ENCODE assay signal across 8 cellular contexts in the genomic region with DNA sequence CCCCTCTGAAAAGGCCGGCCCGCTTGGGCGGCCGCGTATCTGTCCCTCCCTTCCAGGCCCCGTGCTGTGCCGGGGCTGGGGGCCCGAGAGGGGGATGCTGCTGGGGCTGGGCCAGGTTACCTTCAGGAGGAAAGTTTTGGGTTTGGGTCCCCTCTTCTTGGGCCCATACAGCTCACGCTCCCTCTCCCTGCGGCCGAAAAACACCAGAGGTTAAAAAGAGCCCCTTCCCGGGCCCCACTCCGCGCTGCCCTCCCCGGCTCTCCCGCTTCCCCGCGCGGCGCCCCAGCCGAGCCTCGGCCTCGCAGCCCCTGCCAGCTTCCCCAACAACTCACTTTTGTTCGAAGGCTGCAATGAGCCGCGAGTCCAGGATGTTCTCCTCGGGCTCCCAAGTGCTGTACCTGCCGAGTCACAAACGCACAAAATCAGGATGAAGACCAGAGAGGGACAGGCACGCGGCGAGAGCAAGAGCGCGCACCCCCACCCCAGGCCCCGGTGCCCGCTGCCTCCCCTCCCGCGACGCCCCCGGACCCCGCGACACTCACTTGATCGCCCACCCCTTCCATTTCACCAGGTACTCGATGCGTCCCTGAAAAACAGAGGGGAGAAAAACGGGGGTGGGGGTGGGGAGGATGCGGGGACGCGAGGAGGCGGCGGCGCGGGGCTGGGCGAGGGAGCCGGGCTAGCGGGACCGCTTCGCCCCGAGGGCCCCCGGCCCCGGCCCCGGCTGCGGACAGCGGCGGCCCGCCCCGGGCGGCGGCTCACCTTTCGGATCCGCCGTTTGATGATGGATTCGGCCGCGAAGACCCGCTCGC. TPM values are rescaled to one million over a fixed set of nuclear protein-coding genes. Genes with fewer than 3 reads are reported as not detected.
A peak's percentile ranks its signal among the peaks of the same experiment; 100 is the strongest.
DNase-seq lines count a peak whose midpoint lies in the region; ATAC-seq, FAIRE-seq and TF ChIP-seq lines count a peak whose summit lies in the region.

No MANE protein-coding gene starts in this region.

- peak overlapping the region; percentile 84 for H3K27ac ChIP-seq in ascending aorta
- H3K27ac ChIP-seq in iPS DF 6.9 (ENCODE audit: low read length): no peak overlapping the region

- DNase-seq in AG20443 (ENCODE audit: low spot score) (peak; percentile 29), NB4 (ENCODE audit: low read depth) (peak; percentile 41), ascending aorta (ENCODE audit: low spot score in 2 of 2) (peak in 1 of 2 donors; percentile 65), iPS DF 6.9 (ENCODE audit: low read depth, low spot score) (no peak), skeletal muscle cell (ENCODE audit: low read depth) (no peak), frontal cortex (ENCODE audit: low spot score in 2 of 2) (no peak), HT-29 (ENCODE audit: low spot score) (no peak)

- H3K4me3 ChIP-seq in NB4 (ENCODE audit: low read depth, low read length): peak overlapping the region; percentile 66
- H3K4me3 ChIP-seq in ascending aorta: peak overlapping the region; percentile 69 to 70
- H3K4me3 ChIP-seq in iPS DF 6.9 (ENCODE audit: low read length): peak overlapping the region; percentile 90; the same call in 1 of the 2 replicates
- H3K4me3 ChIP-seq in skeletal muscle cell (ENCODE audit: low read depth, low read length): peak overlapping the region; percentile 69

- intact Hi-C loops in ascending aorta (cut with DNase I): loop anchor here (1.0 to 10.0 kb wide), 5 partner anchors 10 to 446 kb away; partner anchors contain the start of genes APOBEC3B, CBX7 and RPL3

- H3K36me3 ChIP-seq in ascending aorta: peaks cover 9 to 20% of the 10 kb centered on the region in 2 donors
- H3K36me3 ChIP-seq in iPS DF 6.9 (ENCODE audit: control insufficient read depth, insufficient read depth, low read length): peaks cover 9% of the 10 kb centered on the region; the same call in 1 of the 2 replicates

- no peak for FAIRE-seq in frontal cortex (lab: Jason Lieb, UNC)

- TF ChIP-seq CTCF in NB4 (IDR thresholded peaks at IDR 0.05; ENCODE audit: low read depth, low read length) (no peak), ascending aorta (IDR thresholded peaks at IDR 0.05) (no peak)

- H3K27me3 ChIP-seq in ascending aorta (no peaks in the 10 kb centered on the region), iPS DF 6.9 (ENCODE audit: control insufficient read depth, insufficient read depth, low read length) (no peaks in the 10 kb centered on the region)

- WGBS in iPS DF 6.9 (ENCODE audit: insufficient coverage, insufficient read length): no CpG with 5 or more reads among the region's 77 CpGs

- H3K9me3 ChIP-seq in ascending aorta (no peaks in the 10 kb centered on the region), iPS DF 6.9 (ENCODE audit: control insufficient read depth, insufficient read depth, low read length) (no peaks in the 10 kb centered on the region)

- ATAC-seq in GM19455 (IDR thresholded peaks at IDR 0.05; ENCODE audit: unreplicated experiment): peak; percentile 17

- TF ChIP-seq POLR2A in NB4 (IDR thresholded peaks at IDR 0.05; ENCODE audit: extremely low read depth, insufficient read length): no peak

- H3K4me1 ChIP-seq in ascending aorta: peaks cover 8 to 35% of the 10 kb centered on the region in 2 donors
- peaks cover 4% of the 10 kb centered on the region; the same call in 1 of the 2 replicates for H3K4me1 ChIP-seq in iPS DF 6.9 (ENCODE audit: control insufficient read depth, insufficient read depth, low read length)

RNA-seq across cellular contexts. Expression of gene CBX6, which starts 0.5 kb away (rescaled TPM):
- total RNA-seq in ascending aorta: 159 TPM
- total RNA-seq in frontal cortex: 30.2 TPM
- total RNA-seq in HT-29 (2014; rRNA removed; shearing (Covaris generic)): 10.8 and 12.3 TPM in 2 replicates

RNA-seq across cellular contexts. Expression of gene NPTXR, which starts 27.7 kb away (rescaled TPM):
- 46.3 TPM for total RNA-seq in ascending aorta
- 10.6 TPM for total RNA-seq in frontal cortex
- 0.03 and 0.70 TPM in 2 replicates for total RNA-seq in HT-29 (2014; rRNA removed; shearing (Covaris generic))

Comparison
In these comparisons a context has a peak if more than half of its experiments do, and no peak if none do; other contexts are left out.
1. DNase-seq: peak in AG20443 (single experiment) and NB4 (single experiment); none in iPS DF 6.9 (single experiment), skeletal muscle cell (single experiment), frontal cortex (0 of 2) and HT-29 (single experiment).
2. Peak in every context shown above with its lines, with median percentiles within 50 percentile points of each other: H3K4me3 ChIP-seq.